ENCODE assay signal across 23 cellular contexts in genomic region chr19:54275951-54276350, GRCh38. TPM values are rescaled to one million over a fixed set of nuclear protein-coding genes. Genes with fewer than 3 reads are reported as not detected.
DNase-seq lines count a peak whose midpoint lies in the region; ATAC-seq and TF ChIP-seq lines count a peak whose summit lies in the region.
"Had no signal": no experiment of that assay in that cellular context is flagged by ENCODE, and none has a peak within 500 bp of the region (broad histone marks: within the 10 kb centered on the region; RNA-seq: fewer than 3 reads in every experiment).

No MANE protein-coding gene starts in this region.

- H3K36me3 ChIP-seq in right atrium auricular region (no peaks in the 10 kb centered on the region), heart right ventricle (peaks cover 0 to 17% (median 0%) of the 10 kb centered on the region in 9 donors), mesenchymal stem cell (ENCODE audit: control insufficient read depth in 1 of 2, insufficient read depth in 2 of 2, low read depth in 1 of 2, low read length in 2 of 2) (no peaks in the 10 kb centered on the region)

- no peaks in the 10 kb centered on the region for H3K4me1 ChIP-seq in right atrium auricular region
- H3K4me1 ChIP-seq in heart right ventricle = peaks cover 0 to 5% (median 0%) of the 10 kb centered on the region in 9 donors
- H3K4me1 ChIP-seq in mesenchymal stem cell (ENCODE audit: control insufficient read depth, insufficient read depth, low read depth, low read length) = no peaks in the 10 kb centered on the region
- H3K4me1 ChIP-seq: A549 had no signal

- H3K4me3 ChIP-seq in right atrium auricular region (no peak overlapping the region), heart right ventricle (no peak overlapping the region), mesenchymal stem cell (ENCODE audit: insufficient read depth in 1 of 2, low read depth in 1 of 2, low read length in 2 of 2) (no peak overlapping the region)
- H3K4me3 ChIP-seq: A549, GM12878, GM23248 had no signal

- no peak overlapping the region for H2AFZ ChIP-seq in mesenchymal stem cell (ENCODE audit: low read depth, low read length)
- H2AFZ ChIP-seq: GM23248 had no signal

- H3K14ac ChIP-seq in mesenchymal stem cell (ENCODE audit: low read length in 2 of 2) = no peak overlapping the region

- no peak overlapping the region for H2AK5ac ChIP-seq in mesenchymal stem cell (ENCODE audit: low read length, severe bottlenecking)

- H3K9me3 ChIP-seq in right atrium auricular region (no peaks in the 10 kb centered on the region), heart right ventricle (no peaks in the 10 kb centered on the region), mesenchymal stem cell (ENCODE audit: control insufficient read depth, low read length) (no peaks in the 10 kb centered on the region)
- H3K9me3 ChIP-seq: A549 had no signal

- intact Hi-C loops in heart right ventricle (cut with DNase I) = no loop called here

- H3K4me1 Mint-ChIP-seq in glutamatergic neuron (ENCODE audit: low read depth, unreplicated experiment) (peaks cover 12% of the 10 kb centered on the region), osteocyte (ENCODE audit: unreplicated experiment) (peaks cover 2% of the 10 kb centered on the region)
- H3K4me1 Mint-ChIP-seq: CD8-positive, alpha-beta memory T cell had no signal

- H3K27me3 ChIP-seq in right atrium auricular region (no peaks in the 10 kb centered on the region), heart right ventricle (peaks cover 0 to 46% (median 16%) of the 10 kb centered on the region in 7 donors), mesenchymal stem cell (ENCODE audit: control insufficient read depth in 1 of 2, insufficient read depth in 1 of 2, low read length in 2 of 2) (peaks cover 0 to 27% of the 10 kb centered on the region in 2 experiments)

- H4K91ac ChIP-seq in mesenchymal stem cell (ENCODE audit: low read length) = no peak overlapping the region

- no peak overlapping the region for H3K9ac ChIP-seq in mesenchymal stem cell (ENCODE audit: low read length)
- H3K9ac ChIP-seq: GM23248 had no signal

- no peak overlapping the region for H2BK12ac ChIP-seq in mesenchymal stem cell (ENCODE audit: low read length in 2 of 2)

- H3K4me3 Mint-ChIP-seq in glutamatergic neuron (ENCODE audit: unreplicated experiment) = no peak overlapping the region
- H3K4me3 Mint-ChIP-seq in osteocyte (ENCODE audit: unreplicated experiment) = no peak overlapping the region
- H3K4me3 Mint-ChIP-seq: CD8-positive, alpha-beta memory T cell; IgD-negative memory B cell had no signal

- no peak overlapping the region for H3K4ac ChIP-seq in mesenchymal stem cell (ENCODE audit: low read depth in 1 of 2, low read length in 2 of 2)

- no peak overlapping the region for H2BK5ac ChIP-seq in mesenchymal stem cell (ENCODE audit: low read depth, low read length, poor library complexity, severe bottlenecking)

- WGBS in heart right ventricle, 2 donors = 44 to 56% methylated on average over 9 of the region's 9 CpGs
- WGBS in mesenchymal stem cell = 49% methylated on average over 3 of the region's 9 CpGs

- H3K23ac ChIP-seq in mesenchymal stem cell (ENCODE audit: low read length in 2 of 2) = no peak overlapping the region

- no peaks in the 10 kb centered on the region for H3K36me3 Mint-ChIP-seq in glutamatergic neuron (ENCODE audit: unreplicated experiment)
- H3K36me3 Mint-ChIP-seq in osteocyte (ENCODE audit: unreplicated experiment) = no peaks in the 10 kb centered on the region
- H3K36me3 Mint-ChIP-seq: CD8-positive, alpha-beta memory T cell; IgD-negative memory B cell had no signal

- no peak for TF ChIP-seq CTCF in right atrium auricular region (IDR thresholded peaks at IDR 0.05)
- TF ChIP-seq CTCF in heart right ventricle (IDR thresholded peaks at IDR 0.05) = no peak
- TF ChIP-seq CTCF in glutamatergic neuron (IDR thresholded peaks at IDR 0.05; ENCODE audit: partially characterized antibody, unreplicated experiment) = no peak
- no peak for TF ChIP-seq CTCF in osteocyte (IDR thresholded peaks at IDR 0.05)

- peak overlapping the region; percentile 22 for H3K27ac Mint-ChIP-seq in glutamatergic neuron (ENCODE audit: unreplicated experiment)
- H3K27ac Mint-ChIP-seq in osteocyte (ENCODE audit: unreplicated experiment) = no peak overlapping the region
- H3K27ac Mint-ChIP-seq: CD8-positive, alpha-beta memory T cell; IgD-negative memory B cell had no signal

- peak; percentile 40 for DNase-seq in right atrium auricular region (ENCODE audit: low spot score)
- DNase-seq in heart right ventricle = no peak
- DNase-seq in glutamatergic neuron = no peak
- DNase-seq in osteocyte (ENCODE audit: extremely low spot score, unreplicated experiment) = peak; percentile 76
- DNase-seq in mesenchymal stem cell = no peak
- no peak for DNase-seq in activated CD8-positive, alpha-beta memory T cell treated with anti-CD3 and anti-CD28 coated beads, Interleukin-2, amount 50 U/mL, for 4 hours
- DNase-seq in activated effector memory CD4-positive, alpha-beta T cell treated with anti-CD3 and anti-CD28 coated beads, Interleukin-2, amount 50 U/mL, for 16 hours = no peak
- DNase-seq: AML-193; CD8-positive, alpha-beta memory T cell; COR-L47; DMS 273 treated with DMSO at 0.1 percent for 48 hours; DMS53; DND-41; EL; GM23248; HCEC 1CT had no signal

- H3K27ac ChIP-seq in right atrium auricular region = no peak overlapping the region
- H3K27ac ChIP-seq in heart right ventricle = no peak overlapping the region
- no peak overlapping the region for H3K27ac ChIP-seq in mesenchymal stem cell (ENCODE audit: low read length, poor library complexity, severe bottlenecking)
- H3K27ac ChIP-seq: 22Rv1, A549, GM23248 had no signal

- no peaks in the 10 kb centered on the region for H3K27me3 Mint-ChIP-seq in glutamatergic neuron (ENCODE audit: unreplicated experiment)
- peaks cover 4% of the 10 kb centered on the region for H3K27me3 Mint-ChIP-seq in osteocyte (ENCODE audit: unreplicated experiment)

- H3K79me1 ChIP-seq in mesenchymal stem cell (replicated peaks; ENCODE audit: low read length, poor library complexity, severe bottlenecking) = no peaks in the 10 kb centered on the region

- H3K9me3 Mint-ChIP-seq in glutamatergic neuron (ENCODE audit: unreplicated experiment) (peaks cover 8% of the 10 kb centered on the region), osteocyte (ENCODE audit: unreplicated experiment) (no peaks in the 10 kb centered on the region)
- H3K9me3 Mint-ChIP-seq: CD8-positive, alpha-beta memory T cell had no signal

- H3K4me2 ChIP-seq in mesenchymal stem cell (ENCODE audit: low read length, poor library complexity, severe bottlenecking) = no peak overlapping the region
- H3K4me2 ChIP-seq: A549 had no signal

- no peak overlapping the region for H4K8ac ChIP-seq in mesenchymal stem cell (ENCODE audit: low read length)

- ATAC-seq in heart right ventricle = no peak
- ATAC-seq: GM12878, HepG2 had no signal

- H2BK120ac ChIP-seq in mesenchymal stem cell (ENCODE audit: low read depth, low read length) = no peak overlapping the region

- no peak overlapping the region for H2BK15ac ChIP-seq in mesenchymal stem cell (ENCODE audit: low read depth, poor library complexity, severe bottlenecking)

- no peak overlapping the region for H3K18ac ChIP-seq in mesenchymal stem cell (ENCODE audit: low read depth in 1 of 2, low read length in 2 of 2)

RNA-seq across cellular contexts. Expression of gene LILRB2, which starts 5.0 kb away (rescaled TPM):
- 1 to 10 TPM; 1.1 to 3.4 TPM for total RNA-seq in right atrium auricular region
- total RNA-seq in heart right ventricle = 10 to 100 TPM in 1 of 10 donors, 1 to 10 TPM in 9; 1.1 to 20.1 (median 2.0) TPM
- 1 to 10 TPM; 2.6 to 2.8 TPM for polyA plus RNA-seq in heart right ventricle
- total RNA-seq in glutamatergic neuron (ENCODE audit: unreplicated experiment) = 0.54 TPM
- not detected in 2 replicates for total RNA-seq in osteocyte
- polyA plus RNA-seq in mesenchymal stem cell (2013, experiment 1 of 2) = not detected
- not detected for polyA plus RNA-seq in mesenchymal stem cell (2013, experiment 2 of 2)
- total RNA-seq: G401, GM23248, HepG2 had no signal
- polyA plus RNA-seq: A549; BJ; CD8-positive, alpha-beta memory T cell; GM23248; HepG2 had no signal

RNA-seq across cellular contexts. Expression of gene LILRB5, which starts 18.9 kb away (rescaled TPM):
- total RNA-seq in right atrium auricular region (10 to 100 TPM in 1 of 2 donors, 1 to 10 TPM in 1; 2.6 to 12.0 TPM), heart right ventricle (10 to 100 TPM in 2 of 10 donors, 1 to 10 TPM in 8; 1.6 to 10.6 (median 3.2) TPM), glutamatergic neuron (ENCODE audit: unreplicated experiment) (0.17 TPM), osteocyte (not detected in 2 replicates)
- polyA plus RNA-seq in heart right ventricle = 1 to 10 TPM; 1.8 to 9.1 TPM
- not detected for polyA plus RNA-seq in mesenchymal stem cell (2013, experiment 1 of 2)
- polyA plus RNA-seq in mesenchymal stem cell (2013, experiment 2 of 2) = not detected
- total RNA-seq: G401, GM23248, HepG2 had no signal
- polyA plus RNA-seq: A549; BJ; CD8-positive, alpha-beta memory T cell; GM23248; HepG2; IgD-negative memory B cell had no signal

RNA-seq across cellular contexts. Expression of gene LILRA6, which starts 33.4 kb away (rescaled TPM):
- total RNA-seq in right atrium auricular region = 1 to 10 TPM in 1 of 2 donors, not detected in 1; 1.7 TPM
- total RNA-seq in heart right ventricle = 1 to 10 TPM in 6 of 10 donors, under 1 TPM in 3, not detected in 1; 0.48 to 9.4 (median 1.3) TPM
- polyA plus RNA-seq in heart right ventricle = 1 to 10 TPM; 1.1 to 1.5 TPM
- not detected for total RNA-seq in glutamatergic neuron (ENCODE audit: unreplicated experiment)
- not detected in 2 replicates for total RNA-seq in osteocyte
- not detected for polyA plus RNA-seq in mesenchymal stem cell (2013, experiment 1 of 2)
- not detected for polyA plus RNA-seq in mesenchymal stem cell (2013, experiment 2 of 2)
- total RNA-seq: G401, GM23248, HepG2 had no signal
- polyA plus RNA-seq: A549, BJ, GM23248, HepG2 had no signal

RNA-seq across cellular contexts. Expression of gene LILRA5, which starts 37.0 kb away (rescaled TPM):
- 1 to 10 TPM in 1 of 2 donors, under 1 TPM in 1; 0.93 to 3.6 TPM for total RNA-seq in right atrium auricular region
- total RNA-seq in heart right ventricle = 1 to 10 TPM in 6 of 10 donors, under 1 TPM in 4; 0.26 to 8.5 (median 1.3) TPM
- 1 to 10 TPM in 1 of 2 donors, under 1 TPM in 1; 0.37 to 3.7 TPM for polyA plus RNA-seq in heart right ventricle
- not detected for total RNA-seq in glutamatergic neuron (ENCODE audit: unreplicated experiment)
- not detected in 2 replicates for total RNA-seq in osteocyte
- not detected for polyA plus RNA-seq in mesenchymal stem cell (2013, experiment 1 of 2)
- not detected for polyA plus RNA-seq in mesenchymal stem cell (2013, experiment 2 of 2)
- total RNA-seq: CD8-positive, alpha-beta memory T cell; G401; GM23248; HepG2 had no signal
- polyA plus RNA-seq: A549; BJ; CD8-positive, alpha-beta memory T cell; GM23248; HepG2 had no signal

RNA-seq across cellular contexts. Expression of gene LILRB3, which starts 53.1 kb away (rescaled TPM):
- total RNA-seq in right atrium auricular region (1 to 10 TPM; 2.0 to 8.8 TPM), heart right ventricle (10 to 100 TPM in 1 of 10 donors, 1 to 10 TPM in 6, under 1 TPM in 3; 0.71 to 18.3 (median 2.0) TPM), glutamatergic neuron (ENCODE audit: unreplicated experiment) (not detected), osteocyte (not detected in 2 replicates)
- polyA plus RNA-seq in heart right ventricle = 1 to 10 TPM; 2.5 TPM
- not detected for polyA plus RNA-seq in mesenchymal stem cell (2013, experiment 1 of 2)
- polyA plus RNA-seq in mesenchymal stem cell (2013, experiment 2 of 2) = not detected
- total RNA-seq: GM23248, HepG2 had no signal
- polyA plus RNA-seq: A549, BJ had no signal

Comparison
In these comparisons a context has a peak if more than half of its experiments do, and no peak if none do; other contexts are left out.
1. DNase-seq: peak in right atrium auricular region (single experiment) and osteocyte (single experiment); none in heart right ventricle (0 of 2), glutamatergic neuron (single experiment), mesenchymal stem cell (single experiment), activated CD8-positive, alpha-beta memory T cell treated with anti-CD3 and anti-CD28 coated beads, Interleukin-2, amount 50 U/mL, for 4 hours (single experiment) and activated effector memory CD4-positive, alpha-beta T cell treated with anti-CD3 and anti-CD28 coated beads, Interleukin-2, amount 50 U/mL, for 16 hours (single experiment).